Comparison of ENCODE assay signal across 18 cellular contexts in the genomic region with DNA sequence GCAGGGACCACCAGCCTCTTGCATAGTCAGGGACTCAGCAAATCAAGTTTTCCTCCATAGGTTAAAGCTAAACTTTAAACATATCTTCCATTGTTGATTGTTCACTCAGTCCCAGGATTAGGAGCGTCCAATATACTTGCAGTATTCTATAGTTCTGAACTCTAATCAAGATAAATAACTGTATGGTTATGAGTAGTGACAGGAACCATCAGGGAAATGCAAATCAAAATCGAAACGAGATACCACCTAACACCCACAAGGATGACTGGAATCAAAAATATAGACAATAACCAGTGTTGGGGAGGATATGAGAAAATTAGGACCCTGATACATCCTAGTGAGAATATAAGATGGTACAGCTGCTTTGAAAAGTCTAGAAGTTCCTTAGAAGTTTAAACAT.
DNase-seq lines count a peak whose midpoint lies in the region; ATAC-seq, FAIRE-seq and TF ChIP-seq lines count a peak whose summit lies in the region.
"Had no signal": no experiment of that assay in that cellular context is flagged by ENCODE, and none has a peak within 500 bp of the region (broad histone marks: within the 10 kb centered on the region; RNA-seq: fewer than 3 reads in every experiment).

No MANE protein-coding gene starts in this region.

- in situ Hi-C loops in G401 (cut with HindIII; ENCODE audit: low sequenced_read_pairs): no loop called here

- CTCF ChIA-PET in activated B cell treated with CpG ODN at 0.5 μM for 24 hours (lab: Charles Lee): no interaction called here

- H3K27me3 Mint-ChIP-seq in activated naive CD8-positive, alpha-beta T cell treated with anti-CD3 and anti-CD28 coated beads, Interleukin-2, amount 50 U/mL, for 24 hours: no peaks in the 10 kb centered on the region
- no peaks in the 10 kb centered on the region for H3K27me3 Mint-ChIP-seq in activated naive CD8-positive, alpha-beta T cell treated with anti-CD3 and anti-CD28 coated beads for 36 hours
- no peaks in the 10 kb centered on the region for H3K27me3 Mint-ChIP-seq in activated B cell treated with CpG ODN at 0.5 μM for 24 hours
- H3K27me3 Mint-ChIP-seq: IgD-negative memory B cell had no signal

- TF ChIP-seq POLR2A in H54 (IDR thresholded peaks at IDR 0.05; ENCODE audit: low read depth, low read length): no peak

- no peak overlapping the region for H3K27ac Mint-ChIP-seq in activated naive CD8-positive, alpha-beta T cell treated with anti-CD3 and anti-CD28 coated beads, Interleukin-2, amount 50 U/mL, for 24 hours
- no peak overlapping the region for H3K27ac Mint-ChIP-seq in activated naive CD8-positive, alpha-beta T cell treated with anti-CD3 and anti-CD28 coated beads for 36 hours
- H3K27ac Mint-ChIP-seq in activated B cell treated with CpG ODN at 0.5 μM for 24 hours: peak overlapping the region; percentile 73
- H3K27ac Mint-ChIP-seq in stimulated activated effector memory CD8-positive, alpha-beta T cell treated with anti-CD3 and anti-CD28 coated beads, Interleukin-12 subunit alpha, Interleukin-12 subunit beta, amount 100 ng/mL, for 72 hours: no peak overlapping the region
- H3K27ac Mint-ChIP-seq: CD8-positive, alpha-beta T cell; GM23338; HFFc6 had no signal

- ATAC-seq in activated naive CD8-positive, alpha-beta T cell treated with anti-CD3 and anti-CD28 coated beads, Interleukin-2, amount 50 U/mL, for 24 hours: peak; percentile 36
- ATAC-seq in activated B cell treated with CpG ODN at 0.5 μM for 24 hours (ENCODE audit: low read depth): no peak
- peak; percentile 77 for ATAC-seq in stimulated activated effector memory CD8-positive, alpha-beta T cell treated with anti-CD3 and anti-CD28 coated beads, Interleukin-12 subunit alpha, Interleukin-12 subunit beta, amount 100 ng/mL, for 72 hours
- ATAC-seq: CD8-positive, alpha-beta T cell; GM12878; GM23338; HCT116 had no signal

- no peak for DNase-seq in activated naive CD8-positive, alpha-beta T cell treated with anti-CD3 and anti-CD28 coated beads, Interleukin-2, amount 50 U/mL, for 24 hours
- DNase-seq in activated naive CD8-positive, alpha-beta T cell treated with anti-CD3 and anti-CD28 coated beads for 36 hours: no peak
- DNase-seq in activated B cell treated with CpG ODN at 0.5 μM for 24 hours (no peak), H54 (ENCODE audit: insufficient read length, low spot score) (no peak), G401 (ENCODE audit: low spot score) (no peak), NCI-H146 treated with DMSO at 0.1 percent for 48 hours (lab: John Stamatoyannopoulos, UW; ENCODE audit: unreplicated experiment) (no peak)
- no peak for DNase-seq in stimulated activated effector memory CD8-positive, alpha-beta T cell treated with anti-CD3 and anti-CD28 coated beads, Interleukin-12 subunit alpha, Interleukin-12 subunit beta, amount 100 ng/mL, for 72 hours (ENCODE audit: low spot score in 2 of 2)
- DNase-seq: 8988T; Calu3; CD8-positive, alpha-beta T cell; DMS79 treated with DMSO at 0.1 percent for 48 hours; H7; HFFc6 had no signal

- intact Hi-C loops in activated B cell treated with CpG ODN at 0.5 μM for 24 hours (cut with micrococcal nuclease): loop anchor here (5.0 kb wide), 1 partner anchor 35 kb away; no protein-coding TSS in a partner anchor

- no peak for FAIRE-seq in H54 (lab: Jason Lieb, UNC)
- FAIRE-seq: GM12878, GM19239 had no signal

- POLR2A ChIA-PET in activated B cell treated with CpG ODN at 0.5 μM for 24 hours (lab: Charles Lee): interaction anchor here (0.8 kb wide), 1 partner anchor 155 kb away, joined by 3 read pairs; no protein-coding TSS in a partner anchor

- H3K4me1 Mint-ChIP-seq in activated naive CD8-positive, alpha-beta T cell treated with anti-CD3 and anti-CD28 coated beads, Interleukin-2, amount 50 U/mL, for 24 hours: peaks cover 47% of the 10 kb centered on the region
- H3K4me1 Mint-ChIP-seq in activated naive CD8-positive, alpha-beta T cell treated with anti-CD3 and anti-CD28 coated beads for 36 hours: peaks cover 25% of the 10 kb centered on the region
- H3K4me1 Mint-ChIP-seq in activated B cell treated with CpG ODN at 0.5 μM for 24 hours: peaks cover 29% of the 10 kb centered on the region
- peaks cover 33% of the 10 kb centered on the region for H3K4me1 Mint-ChIP-seq in stimulated activated effector memory CD8-positive, alpha-beta T cell treated with anti-CD3 and anti-CD28 coated beads, Interleukin-12 subunit alpha, Interleukin-12 subunit beta, amount 100 ng/mL, for 72 hours
- H3K4me1 Mint-ChIP-seq: GM23338 had no signal

- no peaks in the 10 kb centered on the region for H3K36me3 Mint-ChIP-seq in activated naive CD8-positive, alpha-beta T cell treated with anti-CD3 and anti-CD28 coated beads, Interleukin-2, amount 50 U/mL, for 24 hours (ENCODE audit: low read depth)
- no peaks in the 10 kb centered on the region for H3K36me3 Mint-ChIP-seq in activated naive CD8-positive, alpha-beta T cell treated with anti-CD3 and anti-CD28 coated beads for 36 hours
- H3K36me3 Mint-ChIP-seq in activated B cell treated with CpG ODN at 0.5 μM for 24 hours (ENCODE audit: low read depth): no peaks in the 10 kb centered on the region
- no peaks in the 10 kb centered on the region for H3K36me3 Mint-ChIP-seq in stimulated activated effector memory CD8-positive, alpha-beta T cell treated with anti-CD3 and anti-CD28 coated beads, Interleukin-12 subunit alpha, Interleukin-12 subunit beta, amount 100 ng/mL, for 72 hours
- H3K36me3 Mint-ChIP-seq: CD8-positive, alpha-beta T cell; IgD-negative memory B cell had no signal

- H3K4me3 Mint-ChIP-seq in activated naive CD8-positive, alpha-beta T cell treated with anti-CD3 and anti-CD28 coated beads, Interleukin-2, amount 50 U/mL, for 24 hours: no peak overlapping the region
- no peak overlapping the region for H3K4me3 Mint-ChIP-seq in activated naive CD8-positive, alpha-beta T cell treated with anti-CD3 and anti-CD28 coated beads for 36 hours
- no peak overlapping the region for H3K4me3 Mint-ChIP-seq in activated B cell treated with CpG ODN at 0.5 μM for 24 hours
- H3K4me3 Mint-ChIP-seq in stimulated activated effector memory CD8-positive, alpha-beta T cell treated with anti-CD3 and anti-CD28 coated beads, Interleukin-12 subunit alpha, Interleukin-12 subunit beta, amount 100 ng/mL, for 72 hours: no peak overlapping the region
- H3K4me3 Mint-ChIP-seq: CD8-positive, alpha-beta T cell; GM23338; HFFc6 had no signal

- no peak for TF ChIP-seq CTCF in activated B cell treated with CpG ODN at 0.5 μM for 24 hours (IDR thresholded peaks at IDR 0.05)

- no peaks in the 10 kb centered on the region for H3K9me3 Mint-ChIP-seq in activated naive CD8-positive, alpha-beta T cell treated with anti-CD3 and anti-CD28 coated beads, Interleukin-2, amount 50 U/mL, for 24 hours
- peaks cover 1% of the 10 kb centered on the region for H3K9me3 Mint-ChIP-seq in activated naive CD8-positive, alpha-beta T cell treated with anti-CD3 and anti-CD28 coated beads for 36 hours
- no peaks in the 10 kb centered on the region for H3K9me3 Mint-ChIP-seq in activated B cell treated with CpG ODN at 0.5 μM for 24 hours
- no peaks in the 10 kb centered on the region for H3K9me3 Mint-ChIP-seq in stimulated activated effector memory CD8-positive, alpha-beta T cell treated with anti-CD3 and anti-CD28 coated beads, Interleukin-12 subunit alpha, Interleukin-12 subunit beta, amount 100 ng/mL, for 72 hours
- H3K9me3 Mint-ChIP-seq: CD8-positive, alpha-beta T cell; GM23338; HFFc6; IgD-negative memory B cell had no signal
